ENCODE assay signal across 1 cellular context in the genomic region with DNA sequence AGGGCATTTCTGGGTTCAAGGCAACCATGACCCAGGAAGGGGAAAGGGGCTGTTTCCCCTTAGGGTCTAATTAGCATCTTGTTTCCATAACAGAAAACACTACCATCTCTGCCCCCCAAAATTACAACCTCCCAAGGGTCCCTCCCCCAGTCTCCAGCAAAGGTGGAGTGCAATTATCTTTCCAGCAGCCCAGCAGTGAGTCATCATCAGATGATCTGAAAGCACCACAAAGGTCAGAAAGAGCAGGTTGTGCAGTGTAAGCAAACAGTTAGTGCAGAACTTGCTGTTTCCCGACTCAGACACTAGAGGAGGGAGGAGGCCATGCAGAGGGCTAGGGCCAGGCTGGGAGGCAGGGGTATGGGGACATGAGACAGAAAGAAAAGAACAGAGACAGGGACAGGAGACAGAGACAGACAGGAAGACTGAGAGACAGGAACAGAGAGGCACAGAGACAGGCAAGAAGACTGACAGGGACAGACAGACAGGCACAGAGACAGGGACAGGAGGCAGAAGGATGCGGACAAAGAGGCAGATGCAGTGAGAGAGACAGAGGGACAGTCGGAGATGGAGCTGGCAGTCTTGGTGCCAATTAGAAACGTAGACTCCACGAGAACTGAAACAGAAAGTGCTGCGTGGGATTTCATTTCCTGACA.
A peak's percentile ranks its signal among the peaks of the same experiment; 100 is the strongest.
TF ChIP-seq lines count a peak whose summit lies in the region.

No MANE protein-coding gene starts in this region.

TF ChIP-seq in K562, 482 proteins besides CTCF, POLR2A, EP300 and RAD21 (continued from another document and continues in another):
- TF ChIP-seq, protein P1, sequence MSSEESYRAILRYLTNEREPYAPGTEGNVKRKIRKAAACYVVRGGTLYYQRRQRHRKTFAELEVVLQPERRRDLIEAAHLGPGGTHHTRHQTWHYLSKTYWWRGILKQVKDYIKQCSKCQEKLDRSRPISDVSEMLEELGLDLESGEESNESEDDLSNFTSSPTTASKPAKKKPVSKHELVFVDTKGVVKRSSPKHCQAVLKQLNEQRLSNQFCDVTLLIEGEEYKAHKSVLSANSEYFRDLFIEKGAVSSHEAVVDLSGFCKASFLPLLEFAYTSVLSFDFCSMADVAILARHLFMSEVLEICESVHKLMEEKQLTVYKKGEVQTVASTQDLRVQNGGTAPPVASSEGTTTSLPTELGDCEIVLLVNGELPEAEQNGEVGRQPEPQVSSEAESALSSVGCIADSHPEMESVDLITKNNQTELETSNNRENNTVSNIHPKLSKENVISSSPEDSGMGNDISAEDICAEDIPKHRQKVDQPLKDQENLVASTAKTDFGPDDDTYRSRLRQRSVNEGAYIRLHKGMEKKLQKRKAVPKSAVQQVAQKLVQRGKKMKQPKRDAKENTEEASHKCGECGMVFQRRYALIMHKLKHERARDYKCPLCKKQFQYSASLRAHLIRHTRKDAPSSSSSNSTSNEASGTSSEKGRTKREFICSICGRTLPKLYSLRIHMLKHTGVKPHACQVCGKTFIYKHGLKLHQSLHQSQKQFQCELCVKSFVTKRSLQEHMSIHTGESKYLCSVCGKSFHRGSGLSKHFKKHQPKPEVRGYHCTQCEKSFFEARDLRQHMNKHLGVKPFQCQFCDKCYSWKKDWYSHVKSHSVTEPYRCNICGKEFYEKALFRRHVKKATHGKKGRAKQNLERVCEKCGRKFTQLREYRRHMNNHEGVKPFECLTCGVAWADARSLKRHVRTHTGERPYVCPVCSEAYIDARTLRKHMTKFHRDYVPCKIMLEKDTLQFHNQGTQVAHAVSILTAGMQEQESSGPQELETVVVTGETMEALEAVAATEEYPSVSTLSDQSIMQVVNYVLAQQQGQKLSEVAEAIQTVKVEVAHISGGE (CRISPR knock-in tag; IDR thresholded peaks at IDR 0.05): 0 out of 6 replicates have a peak, but pooled peaks of 1 of the 3 experiments have one; percentile 22
- TF ChIP-seq, protein P2, sequence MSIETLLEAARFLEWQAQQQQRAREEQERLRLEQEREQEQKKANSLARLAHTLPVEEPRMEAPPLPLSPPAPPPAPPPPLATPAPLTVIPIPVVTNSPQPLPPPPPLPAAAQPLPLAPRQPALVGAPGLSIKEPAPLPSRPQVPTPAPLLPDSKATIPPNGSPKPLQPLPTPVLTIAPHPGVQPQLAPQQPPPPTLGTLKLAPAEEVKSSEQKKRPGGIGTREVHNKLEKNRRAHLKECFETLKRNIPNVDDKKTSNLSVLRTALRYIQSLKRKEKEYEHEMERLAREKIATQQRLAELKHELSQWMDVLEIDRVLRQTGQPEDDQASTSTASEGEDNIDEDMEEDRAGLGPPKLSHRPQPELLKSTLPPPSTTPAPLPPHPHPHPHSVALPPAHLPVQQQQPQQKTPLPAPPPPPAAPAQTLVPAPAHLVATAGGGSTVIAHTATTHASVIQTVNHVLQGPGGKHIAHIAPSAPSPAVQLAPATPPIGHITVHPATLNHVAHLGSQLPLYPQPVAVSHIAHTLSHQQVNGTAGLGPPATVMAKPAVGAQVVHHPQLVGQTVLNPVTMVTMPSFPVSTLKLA (conservative IDR thresholded peaks at IDR 0.05): peak in 1 of 2 experiments; percentile 52; a peak in 2 of 4 replicates
- peak; percentile 65 for TF ChIP-seq NR2C1 (IDR thresholded peaks at IDR 0.05)
- peak; percentile 70 for TF ChIP-seq NR2C1 (tag; IDR thresholded peaks at IDR 0.05)
- TF ChIP-seq DPF2 (IDR thresholded peaks at IDR 0.05): peak; percentile 94
- TF ChIP-seq NFE2 (IDR thresholded peaks at IDR 0.05; ENCODE audit: low read depth): peak; percentile 56; the same call in 1 of the 2 replicates
- 0 out of 2 replicates have a peak, but pooled peaks have one; percentile 20 for TF ChIP-seq NCOA1 (IDR thresholded peaks at IDR 0.05; ENCODE audit: low read depth)
- TF ChIP-seq HDAC2 (IDR thresholded peaks at IDR 0.05): 0 out of 2 replicates have a peak, but pooled peaks have one; percentile 72
- TF ChIP-seq, protein P3, sequence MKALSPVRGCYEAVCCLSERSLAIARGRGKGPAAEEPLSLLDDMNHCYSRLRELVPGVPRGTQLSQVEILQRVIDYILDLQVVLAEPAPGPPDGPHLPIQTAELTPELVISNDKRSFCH (CRISPR knock-in tag; IDR thresholded peaks at IDR 0.05): no peak
- TF ChIP-seq, protein P3 (tag; IDR thresholded peaks at IDR 0.05): peak; percentile 72; the same call in 1 of the 2 replicates
- peak; percentile 45; the same call in 1 of the 2 replicates for TF ChIP-seq POLR2AphosphoS5 (IDR thresholded peaks at IDR 0.05; ENCODE audit: control insufficient read depth, insufficient read depth, low read depth, low read length)
- 0 out of 2 replicates have a peak, but pooled peaks have one; percentile 53 for TF ChIP-seq EP400 (IDR thresholded peaks at IDR 0.05)
- TF ChIP-seq, protein P4, sequence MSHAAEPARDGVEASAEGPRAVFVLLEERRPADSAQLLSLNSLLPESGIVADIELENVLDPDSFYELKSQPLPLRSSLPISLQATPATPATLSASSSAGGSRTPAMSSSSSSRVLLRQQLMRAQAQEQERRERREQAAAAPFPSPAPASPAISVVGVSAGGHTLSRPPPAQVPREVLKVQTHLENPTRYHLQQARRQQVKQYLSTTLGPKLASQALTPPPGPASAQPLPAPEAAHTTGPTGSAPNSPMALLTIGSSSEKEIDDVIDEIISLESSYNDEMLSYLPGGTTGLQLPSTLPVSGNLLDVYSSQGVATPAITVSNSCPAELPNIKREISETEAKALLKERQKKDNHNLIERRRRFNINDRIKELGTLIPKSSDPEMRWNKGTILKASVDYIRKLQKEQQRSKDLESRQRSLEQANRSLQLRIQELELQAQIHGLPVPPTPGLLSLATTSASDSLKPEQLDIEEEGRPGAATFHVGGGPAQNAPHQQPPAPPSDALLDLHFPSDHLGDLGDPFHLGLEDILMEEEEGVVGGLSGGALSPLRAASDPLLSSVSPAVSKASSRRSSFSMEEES (CRISPR knock-in tag; IDR thresholded peaks at IDR 0.05): 0 out of 2 replicates have a peak, but pooled peaks have one; percentile 10
- peak in 1 of 2 experiments; percentile 38; a peak in 1 of 4 replicates for TF ChIP-seq TRIM24 (IDR thresholded peaks at IDR 0.05)
- TF ChIP-seq SMARCA4 (IDR thresholded peaks at IDR 0.05): peak; percentile 94
- TF ChIP-seq, protein P5, sequence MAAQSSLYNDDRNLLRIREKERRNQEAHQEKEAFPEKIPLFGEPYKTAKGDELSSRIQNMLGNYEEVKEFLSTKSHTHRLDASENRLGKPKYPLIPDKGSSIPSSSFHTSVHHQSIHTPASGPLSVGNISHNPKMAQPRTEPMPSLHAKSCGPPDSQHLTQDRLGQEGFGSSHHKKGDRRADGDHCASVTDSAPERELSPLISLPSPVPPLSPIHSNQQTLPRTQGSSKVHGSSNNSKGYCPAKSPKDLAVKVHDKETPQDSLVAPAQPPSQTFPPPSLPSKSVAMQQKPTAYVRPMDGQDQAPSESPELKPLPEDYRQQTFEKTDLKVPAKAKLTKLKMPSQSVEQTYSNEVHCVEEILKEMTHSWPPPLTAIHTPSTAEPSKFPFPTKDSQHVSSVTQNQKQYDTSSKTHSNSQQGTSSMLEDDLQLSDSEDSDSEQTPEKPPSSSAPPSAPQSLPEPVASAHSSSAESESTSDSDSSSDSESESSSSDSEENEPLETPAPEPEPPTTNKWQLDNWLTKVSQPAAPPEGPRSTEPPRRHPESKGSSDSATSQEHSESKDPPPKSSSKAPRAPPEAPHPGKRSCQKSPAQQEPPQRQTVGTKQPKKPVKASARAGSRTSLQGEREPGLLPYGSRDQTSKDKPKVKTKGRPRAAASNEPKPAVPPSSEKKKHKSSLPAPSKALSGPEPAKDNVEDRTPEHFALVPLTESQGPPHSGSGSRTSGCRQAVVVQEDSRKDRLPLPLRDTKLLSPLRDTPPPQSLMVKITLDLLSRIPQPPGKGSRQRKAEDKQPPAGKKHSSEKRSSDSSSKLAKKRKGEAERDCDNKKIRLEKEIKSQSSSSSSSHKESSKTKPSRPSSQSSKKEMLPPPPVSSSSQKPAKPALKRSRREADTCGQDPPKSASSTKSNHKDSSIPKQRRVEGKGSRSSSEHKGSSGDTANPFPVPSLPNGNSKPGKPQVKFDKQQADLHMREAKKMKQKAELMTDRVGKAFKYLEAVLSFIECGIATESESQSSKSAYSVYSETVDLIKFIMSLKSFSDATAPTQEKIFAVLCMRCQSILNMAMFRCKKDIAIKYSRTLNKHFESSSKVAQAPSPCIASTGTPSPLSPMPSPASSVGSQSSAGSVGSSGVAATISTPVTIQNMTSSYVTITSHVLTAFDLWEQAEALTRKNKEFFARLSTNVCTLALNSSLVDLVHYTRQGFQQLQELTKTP (IDR thresholded peaks at IDR 0.05; ENCODE audit: low read depth in 1 of 2, partially characterized antibody in 2 of 2): peak in 1 of 2 experiments; percentile 28
- no peak for TF ChIP-seq PHTF2 (CRISPR knock-in tag; IDR thresholded peaks at IDR 0.05)
- TF ChIP-seq ARNT (IDR thresholded peaks at IDR 0.05): peak in 1 of 2 experiments; percentile 59; a peak in 2 of 4 replicates
- peak; percentile 47; the same call in 1 of the 2 replicates for TF ChIP-seq ZNF175 (CRISPR knock-in tag; IDR thresholded peaks at IDR 0.05; ENCODE audit: low read depth)
- peak in 1 of 2 experiments; percentile 44; a peak in 1 of 4 replicates for TF ChIP-seq HDAC1 (IDR thresholded peaks at IDR 0.05)
- TF ChIP-seq, protein P6, sequence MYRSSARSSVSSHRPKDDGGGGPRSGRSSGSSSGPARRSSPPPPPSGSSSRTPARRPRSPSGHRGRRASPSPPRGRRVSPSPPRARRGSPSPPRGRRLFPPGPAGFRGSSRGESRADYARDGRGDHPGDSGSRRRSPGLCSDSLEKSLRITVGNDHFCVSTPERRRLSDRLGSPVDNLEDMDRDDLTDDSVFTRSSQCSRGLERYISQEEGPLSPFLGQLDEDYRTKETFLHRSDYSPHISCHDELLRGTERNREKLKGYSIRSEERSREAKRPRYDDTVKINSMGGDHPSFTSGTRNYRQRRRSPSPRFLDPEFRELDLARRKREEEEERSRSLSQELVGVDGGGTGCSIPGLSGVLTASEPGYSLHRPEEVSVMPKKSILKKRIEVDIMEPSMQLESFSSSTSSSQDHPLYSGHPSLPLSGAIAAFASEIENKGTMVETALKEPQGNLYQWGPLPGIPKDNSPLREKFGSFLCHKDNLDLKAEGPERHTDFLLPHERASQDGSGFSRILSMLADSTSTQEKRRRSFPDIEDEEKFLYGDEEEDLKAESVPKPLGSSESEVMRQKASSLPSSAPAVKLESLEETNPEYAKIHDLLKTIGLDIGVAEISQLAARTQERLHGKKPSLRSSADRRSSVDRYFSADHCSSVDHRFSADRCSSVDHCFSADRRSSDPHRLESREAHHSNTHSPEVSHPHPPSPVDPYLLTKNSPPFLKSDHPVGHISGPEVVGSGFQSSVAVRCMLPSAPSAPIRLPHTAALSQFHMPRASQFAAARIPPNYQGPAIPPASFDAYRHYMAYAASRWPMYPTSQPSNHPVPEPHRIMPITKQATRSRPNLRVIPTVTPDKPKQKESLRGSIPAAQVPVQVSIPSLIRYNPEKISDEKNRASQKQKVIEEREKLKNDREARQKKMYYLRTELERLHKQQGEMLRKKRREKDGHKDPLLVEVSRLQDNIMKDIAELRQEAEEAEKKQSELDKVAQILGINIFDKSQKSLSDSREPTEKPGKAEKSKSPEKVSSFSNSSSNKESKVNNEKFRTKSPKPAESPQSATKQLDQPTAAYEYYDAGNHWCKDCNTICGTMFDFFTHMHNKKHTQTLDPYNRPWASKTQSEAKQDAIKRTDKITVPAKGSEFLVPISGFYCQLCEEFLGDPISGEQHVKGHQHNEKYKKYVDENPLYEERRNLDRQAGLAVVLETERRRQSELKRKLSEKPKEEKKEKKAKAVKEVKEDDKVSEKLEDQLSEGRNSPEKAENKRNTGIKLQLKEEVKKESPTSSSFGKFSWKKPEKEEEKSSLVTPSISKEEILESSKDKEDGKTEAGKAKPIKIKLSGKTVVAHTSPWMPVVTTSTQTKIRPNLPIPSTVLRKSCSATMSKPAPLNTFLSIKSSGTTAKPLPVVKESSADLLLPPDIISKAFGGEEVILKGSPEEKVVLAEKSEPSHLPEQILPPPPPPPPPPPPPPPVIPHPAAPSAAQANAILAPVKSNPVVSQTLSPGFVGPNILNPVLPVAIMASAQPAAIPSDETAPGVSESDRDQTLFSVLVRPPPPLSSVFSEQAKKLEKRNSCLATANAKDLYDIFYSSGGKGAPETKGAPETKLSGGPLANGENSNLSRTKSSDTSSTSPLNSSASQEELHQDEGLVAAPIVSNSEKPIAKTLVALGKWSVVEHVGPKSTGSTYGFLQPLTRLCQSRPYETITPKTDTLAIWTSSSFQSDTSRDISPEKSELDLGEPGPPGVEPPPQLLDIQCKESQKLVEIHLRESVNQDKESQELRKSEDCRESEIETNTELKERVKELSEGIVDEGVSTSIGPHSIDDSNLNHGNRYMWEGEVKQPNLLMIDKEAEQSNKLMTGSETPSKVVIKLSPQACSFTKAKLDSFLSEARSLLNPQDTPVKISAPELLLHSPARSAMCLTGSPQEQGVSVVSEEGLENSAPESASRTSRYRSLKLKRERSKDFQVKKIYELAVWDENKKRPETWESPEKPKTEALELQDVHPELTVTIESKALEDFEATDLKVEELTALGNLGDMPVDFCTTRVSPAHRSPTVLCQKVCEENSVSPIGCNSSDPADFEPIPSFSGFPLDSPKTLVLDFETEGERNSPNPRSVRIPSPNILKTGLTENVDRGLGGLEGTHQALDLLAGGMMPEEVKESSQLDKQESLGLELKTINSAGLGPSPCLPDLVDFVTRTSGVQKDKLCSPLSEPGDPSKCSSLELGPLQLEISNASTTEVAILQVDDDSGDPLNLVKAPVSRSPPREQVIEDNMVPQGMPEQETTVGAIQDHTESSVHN (IDR thresholded peaks at IDR 0.05; ENCODE audit: borderline replicate concordance in 1 of 2, low read depth in 1 of 2): peak in 1 of 2 experiments; percentile 80; a peak in 1 of 4 replicates
- peak; percentile 76 for TF ChIP-seq CBFA2T2 (conservative IDR thresholded peaks at IDR 0.05)
- 0 out of 2 replicates have a peak, but pooled peaks have one; percentile 22 for TF ChIP-seq ZNF384 (IDR thresholded peaks at IDR 0.05; ENCODE audit: low read depth, low read length)
- TF ChIP-seq NEUROD1 (IDR thresholded peaks at IDR 0.05; ENCODE audit: borderline replicate concordance, low read depth, low read length, partially characterized antibody): peak; percentile 64
- TF ChIP-seq, protein P7, sequence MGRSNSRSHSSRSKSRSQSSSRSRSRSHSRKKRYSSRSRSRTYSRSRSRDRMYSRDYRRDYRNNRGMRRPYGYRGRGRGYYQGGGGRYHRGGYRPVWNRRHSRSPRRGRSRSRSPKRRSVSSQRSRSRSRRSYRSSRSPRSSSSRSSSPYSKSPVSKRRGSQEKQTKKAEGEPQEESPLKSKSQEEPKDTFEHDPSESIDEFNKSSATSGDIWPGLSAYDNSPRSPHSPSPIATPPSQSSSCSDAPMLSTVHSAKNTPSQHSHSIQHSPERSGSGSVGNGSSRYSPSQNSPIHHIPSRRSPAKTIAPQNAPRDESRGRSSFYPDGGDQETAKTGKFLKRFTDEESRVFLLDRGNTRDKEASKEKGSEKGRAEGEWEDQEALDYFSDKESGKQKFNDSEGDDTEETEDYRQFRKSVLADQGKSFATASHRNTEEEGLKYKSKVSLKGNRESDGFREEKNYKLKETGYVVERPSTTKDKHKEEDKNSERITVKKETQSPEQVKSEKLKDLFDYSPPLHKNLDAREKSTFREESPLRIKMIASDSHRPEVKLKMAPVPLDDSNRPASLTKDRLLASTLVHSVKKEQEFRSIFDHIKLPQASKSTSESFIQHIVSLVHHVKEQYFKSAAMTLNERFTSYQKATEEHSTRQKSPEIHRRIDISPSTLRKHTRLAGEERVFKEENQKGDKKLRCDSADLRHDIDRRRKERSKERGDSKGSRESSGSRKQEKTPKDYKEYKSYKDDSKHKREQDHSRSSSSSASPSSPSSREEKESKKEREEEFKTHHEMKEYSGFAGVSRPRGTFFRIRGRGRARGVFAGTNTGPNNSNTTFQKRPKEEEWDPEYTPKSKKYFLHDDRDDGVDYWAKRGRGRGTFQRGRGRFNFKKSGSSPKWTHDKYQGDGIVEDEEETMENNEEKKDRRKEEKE (IDR thresholded peaks at IDR 0.05; ENCODE audit: borderline replicate concordance in 1 of 2, control insufficient read depth in 1 of 2, low read depth in 2 of 2, low read length in 1 of 2): no peak
